In genomic region chr14:31294736-31295398, GRCh38 we compare ENCODE assay signal across 18 cellular contexts.
DNase-seq lines count a peak whose midpoint lies in the region; ATAC-seq, FAIRE-seq and TF ChIP-seq lines count a peak whose summit lies in the region.
"Had no signal": no experiment of that assay in that cellular context is flagged by ENCODE, and none has a peak within 500 bp of the region (broad histone marks: within the 10 kb centered on the region; RNA-seq: fewer than 3 reads in every experiment).

No MANE protein-coding gene starts in this region.

- H3K4me3 Mint-ChIP-seq in astrocyte (ENCODE audit: unreplicated experiment), result no peak overlapping the region

- no peaks in the 10 kb centered on the region for H3K27me3 ChIP-seq in HUES64 (ENCODE audit: insufficient read depth, low read length)
- no peaks in the 10 kb centered on the region for H3K27me3 ChIP-seq in astrocyte (ENCODE audit: insufficient read depth, low read length)
- H3K27me3 ChIP-seq: BLaER1 treated with 17β-estradiol and CSF1 and Interleukin-3, amounts not matched to agents 10 nM and 100 nM had no signal

- peaks cover 7% of the 10 kb centered on the region for H3K4me1 Mint-ChIP-seq in astrocyte (ENCODE audit: low read depth, unreplicated experiment)

- no peaks in the 10 kb centered on the region for H3K9me3 Mint-ChIP-seq in astrocyte (ENCODE audit: unreplicated experiment)

- H3K36me3 ChIP-seq in HUES64 (ENCODE audit: insufficient read depth, low read length) (no peaks in the 10 kb centered on the region), astrocyte (ENCODE audit: insufficient read depth, low read length) (peaks cover under 1% of the 10 kb centered on the region)

- TF ChIP-seq CTCF in astrocyte (IDR thresholded peaks at IDR 0.05; ENCODE audit: insufficient read depth, low read depth, low read length), result no peak
- TF ChIP-seq CTCF in fibroblast of pulmonary artery (IDR thresholded peaks at IDR 0.05; ENCODE audit: low read length, missing control alignments), result no peak

- H3K4me1 ChIP-seq in HUES64 (ENCODE audit: insufficient read depth, low read length) (peaks cover 19% of the 10 kb centered on the region), astrocyte (ENCODE audit: insufficient read depth, low read length) (peaks cover 4% of the 10 kb centered on the region)

- no peaks in the 10 kb centered on the region for H3K27me3 Mint-ChIP-seq in astrocyte (ENCODE audit: low read depth, unreplicated experiment)

- ATAC-seq in GM21515 (IDR thresholded peaks at IDR 0.05; ENCODE audit: unreplicated experiment), result no peak
- ATAC-seq: Panc1 had no signal

- H3K4me3 ChIP-seq in HUES64 (ENCODE audit: low read length), result no peak overlapping the region
- no peak overlapping the region for H3K4me3 ChIP-seq in astrocyte (ENCODE audit: insufficient read depth, low read depth, low read length)
- no peak overlapping the region for H3K4me3 ChIP-seq in fibroblast of pulmonary artery (replicated peaks; ENCODE audit: low read depth, low read length)
- H3K4me3 ChIP-seq: BLaER1 treated with 17β-estradiol and CSF1 and Interleukin-3, amounts not matched to agents 10 nM and 100 nM; SK-N-MC had no signal

- H3K27ac ChIP-seq in HUES64 (ENCODE audit: low read depth, low read length), result peak overlapping the region; percentile 40
- peak overlapping the region; percentile 31 for H3K27ac ChIP-seq in astrocyte (ENCODE audit: low read depth, low read length)
- H3K27ac ChIP-seq: BLaER1 treated with 17β-estradiol and CSF1 and Interleukin-3, amounts not matched to agents 10 nM and 100 nM; SK-N-MC had no signal

- H3K79me2 ChIP-seq in astrocyte (ENCODE audit: insufficient read depth, low read length), result no peaks in the 10 kb centered on the region

- DNase-seq in EH (ENCODE audit: low read depth), result peak; percentile 67
- peak; percentile 16 for DNase-seq in astrocyte (ENCODE audit: low read depth)
- DNase-seq in fibroblast of pulmonary artery (ENCODE audit: low read depth), result peak; percentile 49
- no peak for DNase-seq in DMS79 treated with DMSO at 0.1 percent for 48 hours (lab: John Stamatoyannopoulos, UW)
- no peak for DNase-seq in germinal center (ENCODE audit: low spot score)
- DNase-seq in SHP77 treated with DMSO at 0.1 percent for 48 hours (lab: John Stamatoyannopoulos, UW), result no peak
- DNase-seq: HCEC 1CT, KG1, NCI-H1048, NCI-H1436 treated with DMSO at 0.1 percent for 48 hours, NCI-H2029 treated with DMSO at 0.1 percent for 48 hours, NCI-H510A, NCI-H82 had no signal

- FAIRE-seq in astrocyte (lab: Jason Lieb, UNC), result peak; percentile 71

- no peak overlapping the region for H3K27ac Mint-ChIP-seq in astrocyte (ENCODE audit: unreplicated experiment)

- no peak overlapping the region for H3K9ac ChIP-seq in HUES64 (ENCODE audit: low read depth, low read length)
- H3K9ac ChIP-seq in astrocyte (ENCODE audit: low read length), result peak overlapping the region; percentile 6
- H3K9ac ChIP-seq: BLaER1 treated with 17β-estradiol and CSF1 and Interleukin-3, amounts not matched to agents 10 nM and 100 nM had no signal

- H3K4me2 ChIP-seq in astrocyte (ENCODE audit: low read length), result no peak overlapping the region
- H3K4me2 ChIP-seq: BLaER1 treated with 17β-estradiol and CSF1 and Interleukin-3, amounts not matched to agents 10 nM and 100 nM had no signal

- peaks cover 8% of the 10 kb centered on the region for H3K36me3 Mint-ChIP-seq in astrocyte (ENCODE audit: low read depth, unreplicated experiment)

- WGBS in HUES64, result 92% methylated on average over 6 of the region's 7 CpGs

- H3K9me3 ChIP-seq in HUES64 (ENCODE audit: insufficient read depth, low read depth, low read length) (no peaks in the 10 kb centered on the region), astrocyte (ENCODE audit: insufficient read depth, low read depth, low read length) (no peaks in the 10 kb centered on the region)
- H3K9me3 ChIP-seq: BLaER1 treated with 17β-estradiol and CSF1 and Interleukin-3, amounts not matched to agents 10 nM and 100 nM had no signal

- no peak overlapping the region for H2AFZ ChIP-seq in astrocyte (ENCODE audit: low read depth, low read length)

- H4K20me1 ChIP-seq in astrocyte (ENCODE audit: insufficient read depth, low read length), result no peaks in the 10 kb centered on the region
- H4K20me1 ChIP-seq: BLaER1 treated with 17β-estradiol and CSF1 and Interleukin-3, amounts not matched to agents 10 nM and 100 nM had no signal

Comparison
In these comparisons a context has a peak if more than half of its experiments do, and no peak if none do; other contexts are left out.
1. DNase-seq: peak in EH (single experiment), astrocyte (single experiment) and fibroblast of pulmonary artery (single experiment); none in DMS79 treated with DMSO at 0.1 percent for 48 hours (single experiment), germinal center (single experiment) and SHP77 treated with DMSO at 0.1 percent for 48 hours (single experiment).